ENCODE assay signal across 1 cellular context in genomic region chr3:16248556-16248955, GRCh38.
TF ChIP-seq lines count a peak whose summit lies in the region.

No MANE protein-coding gene starts in this region.

TF ChIP-seq in HepG2, 621 proteins besides CTCF, POLR2A, EP300 and RAD21:
- no peak for TF ChIP-seq ZNF564 (CRISPR knock-in tag; IDR thresholded peaks at IDR 0.05)
- TF ChIP-seq SNAPC5 (CRISPR knock-in tag; IDR thresholded peaks at IDR 0.05; ENCODE audit: borderline replicate concordance): no peak
- TF ChIP-seq SOX13 (IDR thresholded peaks at IDR 0.05): no peak
- no peak for TF ChIP-seq SOX13 (CRISPR knock-in tag; conservative IDR thresholded peaks at IDR 0.05 in 1 of 2, IDR thresholded peaks at IDR 0.05 in 1 of 2)
- TF ChIP-seq ZNF749 (CRISPR knock-in tag; IDR thresholded peaks at IDR 0.05; ENCODE audit: borderline replicate concordance): no peak
- no peak for TF ChIP-seq ZNF256 (CRISPR knock-in tag; conservative IDR thresholded peaks at IDR 0.05)
- TF ChIP-seq KDM2A (CRISPR knock-in tag; IDR thresholded peaks at IDR 0.05; ENCODE audit: borderline replicate concordance, low read depth): no peak
- no peak for TF ChIP-seq GLMP (CRISPR knock-in tag; IDR thresholded peaks at IDR 0.05; ENCODE audit: borderline replicate concordance)
- no peak for TF ChIP-seq MZF1 (CRISPR knock-in tag; IDR thresholded peaks at IDR 0.05; ENCODE audit: borderline replicate concordance)
- no peak for TF ChIP-seq GPBP1L1 (CRISPR knock-in tag; IDR thresholded peaks at IDR 0.05)
